In genomic region chr19:57034544-57034943, GRCh38 we compare ENCODE assay signal across 27 cellular contexts.
"Had no signal": no experiment of that assay in that cellular context is flagged by ENCODE, and none has a peak within 500 bp of the region (broad histone marks: within the 10 kb centered on the region; RNA-seq: fewer than 3 reads in every experiment).

No MANE protein-coding gene starts in this region.

- H3K4me3 ChIP-seq: colonic mucosa, dorsolateral prefrontal cortex, esophagus muscularis mucosa, esophagus squamous epithelium, gastrocnemius medialis, gastroesophageal sphincter, heart left ventricle, heart right ventricle had no signal

- H3K27me3 ChIP-seq: colonic mucosa, dorsolateral prefrontal cortex, esophagus muscularis mucosa, esophagus squamous epithelium, foreskin keratinocyte, gastrocnemius medialis, gastroesophageal sphincter, heart right ventricle had no signal

- H3K4me1 ChIP-seq: colonic mucosa, esophagus muscularis mucosa, esophagus squamous epithelium, foreskin keratinocyte, gastrocnemius medialis, gastroesophageal sphincter, heart left ventricle, heart right ventricle had no signal

- H3K27ac ChIP-seq: colonic mucosa, dorsolateral prefrontal cortex, epithelial cell of prostate, esophagus muscularis mucosa, esophagus squamous epithelium, foreskin keratinocyte, gastrocnemius medialis, gastroesophageal sphincter, heart left ventricle, heart right ventricle had no signal

- DNase-seq: colonic mucosa; cortex of kidney; dermis blood vessel endothelial cell; dorsolateral prefrontal cortex; effector CD4-positive, alpha-beta T cell; effector CD8-positive, alpha-beta T cell; effector memory CD4-positive, alpha-beta T cell; effector memory CD8-positive, alpha-beta T cell; endodermal cell; erythroblast; esophagus squamous epithelium; foreskin fibroblast; foreskin keratinocyte; foreskin melanocyte; gastrocnemius medialis; glutamatergic neuron; head of caudate nucleus; heart left ventricle; heart right ventricle had no signal

- H3K9me3 ChIP-seq: colonic mucosa had no signal

- ATAC-seq: effector memory CD8-positive, alpha-beta T cell; esophagus mucosa; foreskin keratinocyte; gastrocnemius medialis; gastroesophageal sphincter; heart left ventricle; heart right ventricle had no signal

- H3K36me3 ChIP-seq: colonic mucosa, esophagus muscularis mucosa, esophagus squamous epithelium, gastrocnemius medialis, gastroesophageal sphincter, heart left ventricle, heart right ventricle had no signal

- FAIRE-seq: colon, endometrium, endothelial cell of umbilical vein, frontal cortex had no signal
